1 cellular context compared by ENCODE assay signal in genomic region chr2:30464544-30465170, GRCh38.
TF ChIP-seq lines count a peak whose summit lies in the region.

No MANE protein-coding gene starts in this region.

TF ChIP-seq in IMR-90, 13 proteins besides CTCF, POLR2A, EP300 and RAD21:
- TF ChIP-seq USF2 (IDR thresholded peaks at IDR 0.05; ENCODE audit: low read depth, low read length) (no peak), RFX5 (IDR thresholded peaks at IDR 0.05; ENCODE audit: low read depth, low read length) (no peak), NFE2L2 (IDR thresholded peaks at IDR 0.05; ENCODE audit: low read depth, low read length) (no peak)
TF ChIP-seq in IMR-90: peak in this region for 0.
